ENCODE assay signal across 8 cellular contexts in genomic region chr2:111494981-111495315, GRCh38.
DNase-seq lines count a peak whose midpoint lies in the region; ATAC-seq and TF ChIP-seq lines count a peak whose summit lies in the region.
"Not testable (repeated sequence)": the region's sequence is repeated elsewhere in the genome, so short reads cannot be mapped to it uniquely, and the experiment has no call there.

No MANE protein-coding gene starts in this region.

- peaks cover 14% of the 10 kb centered on the region for H3K4me1 Mint-ChIP-seq in activated CD8-positive, alpha-beta T cell treated with anti-CD3 and anti-CD28 coated beads for 36 hours (ENCODE audit: low read depth)
- H3K4me1 Mint-ChIP-seq in dendritic cell treated with granulocyte-macrophage colony-stimulating factor and Interleukin-4, amounts not matched to agents 40 ng/mL and 50 ng/mL, for 4 days (ENCODE audit: low read depth): not testable (repeated sequence)

- H4K20me1 ChIP-seq in IMR-90 (ENCODE audit: insufficient read depth, low read length): not testable (repeated sequence)

- H3K14ac ChIP-seq in IMR-90 (replicated peaks; ENCODE audit: low read depth, low read length): peak overlapping the region; percentile 99

- peak overlapping the region; percentile 99 for H4K5ac ChIP-seq in IMR-90 (ENCODE audit: low read depth, low read length)

- H3K18ac ChIP-seq in IMR-90 (ENCODE audit: low read depth, low read length): peak overlapping the region; percentile 99

- not testable (repeated sequence) for H3K9me3 ChIP-seq in IMR-90 (ENCODE audit: control insufficient read depth, insufficient read depth, low read length)

- in situ Hi-C loops in IMR-90 (cut with MboI; ENCODE audit: low sequenced_read_pairs): loop anchor here (25.0 kb wide), 1 partner anchor 167 kb away; no protein-coding TSS in a partner anchor

- not testable (repeated sequence) for H3K9me1 ChIP-seq in IMR-90 (ENCODE audit: insufficient read depth, low read length)

- H2BK20ac ChIP-seq in IMR-90 (ENCODE audit: low read depth, low read length): not testable (repeated sequence)

- 0 out of 3 replicates have a peak overlapping the region, but pooled peaks have one; percentile 68 for H2BK15ac ChIP-seq in IMR-90 (ENCODE audit: low read depth, low read length)

- POLR2A ChIA-PET in AG04449 (lab: Yijun Ruan, JAX); IMR-90 (lab: Charles Lee; ENCODE audit: unreplicated experiment); activated CD8-positive, alpha-beta T cell treated with anti-CD3 and anti-CD28 coated beads for 36 hours (lab: Charles Lee): not testable (repeated sequence)

- peak overlapping the region; percentile 90; the same call in 1 of the 2 replicates for H3K56ac ChIP-seq in IMR-90 (ENCODE audit: extremely low read depth, insufficient read depth, low read length)

- DNase-seq in AG04449 (ENCODE audit: low read depth, low spot score); IMR-90; activated CD8-positive, alpha-beta T cell treated with anti-CD3 and anti-CD28 coated beads for 36 hours; left colon; skeletal muscle cell (ENCODE audit: low read depth): not testable (repeated sequence)

- TF ChIP-seq RAD21 in IMR-90 (IDR thresholded peaks at IDR 0.05; ENCODE audit: low read length): not testable (repeated sequence)

- H2BK5ac ChIP-seq in IMR-90 (ENCODE audit: low read depth, low read length, poor library complexity, severe bottlenecking): peak overlapping the region; percentile 98

- ATAC-seq in GM19395 (IDR thresholded peaks at IDR 0.05; ENCODE audit: unreplicated experiment): peak; percentile 65
- peak; percentile 63 for ATAC-seq in HG02852 (IDR thresholded peaks at IDR 0.05; ENCODE audit: unreplicated experiment)
- ATAC-seq in IMR-90 (ENCODE audit: low read depth): peak; percentile 37
- peak; percentile 17 for ATAC-seq in activated CD8-positive, alpha-beta T cell treated with anti-CD3 and anti-CD28 coated beads for 36 hours
- ATAC-seq in left colon: peak; percentile 96

- peak overlapping the region; percentile 94; the same call in 1 of the 2 replicates for H4K91ac ChIP-seq in IMR-90 (ENCODE audit: insufficient read depth, low read depth, low read length)

- WGBS in IMR-90 (ENCODE audit: extremely low coverage in 2 of 2, insufficient read length in 1 of 2), 2 experiments: no CpG with 5 or more reads among the region's 7 CpGs

- peak overlapping the region; percentile 97 for H3K27ac ChIP-seq in IMR-90 (ENCODE audit: insufficient read depth, low read length)

- peak overlapping the region; percentile 100 for H3K9ac ChIP-seq in IMR-90 (ENCODE audit: low read depth, low read length)

- BruUV-seq in IMR-90 (replicated peaks; lab: Mats Ljungman, UMichigan): not testable (repeated sequence)

- intact Hi-C loops in IMR-90 (cut with micrococcal nuclease): loop anchor here (10.0 kb wide), 1 partner anchor 170 kb away; no protein-coding TSS in a partner anchor
- intact Hi-C loops in activated CD8-positive, alpha-beta T cell treated with anti-CD3 and anti-CD28 coated beads for 36 hours (cut with micrococcal nuclease); dendritic cell treated with granulocyte-macrophage colony-stimulating factor and Interleukin-4, amounts not matched to agents 40 ng/mL and 50 ng/mL, for 4 days (cut with micrococcal nuclease); left colon (cut with DNase I, micrococcal nuclease): not testable (repeated sequence)

- peak overlapping the region; percentile 89 to 99; a peak in 2 of 4 replicates for H4K8ac ChIP-seq in IMR-90 (ENCODE audit: low read depth in 2 of 2, low read length in 2 of 2)

- H3K4me3 ChIP-seq in AG04449 (ENCODE audit: low read depth, low read length): peak overlapping the region; percentile 55
- peak overlapping the region; percentile 64 for H3K4me3 ChIP-seq in IMR-90 (ENCODE audit: insufficient read depth, low read depth, low read length)
- H3K4me3 ChIP-seq in skeletal muscle cell (ENCODE audit: low read depth, low read length): peak overlapping the region; percentile 46

- H3K79me1 ChIP-seq in IMR-90 (ENCODE audit: low read depth in 1 of 2, low read length in 2 of 2): not testable (repeated sequence)

- CTCF ChIA-PET in AG04449 (lab: Yijun Ruan, JAX); IMR-90 (lab: Yijun Ruan, JAX); activated CD8-positive, alpha-beta T cell treated with anti-CD3 and anti-CD28 coated beads for 36 hours (lab: Charles Lee): not testable (repeated sequence)

- H3K27ac Mint-ChIP-seq in activated CD8-positive, alpha-beta T cell treated with anti-CD3 and anti-CD28 coated beads for 36 hours: peak overlapping the region; percentile 15
- H3K27ac Mint-ChIP-seq in dendritic cell treated with granulocyte-macrophage colony-stimulating factor and Interleukin-4, amounts not matched to agents 40 ng/mL and 50 ng/mL, for 4 days: not testable (repeated sequence)

- peak overlapping the region; percentile 27 for H3K4me3 Mint-ChIP-seq in activated CD8-positive, alpha-beta T cell treated with anti-CD3 and anti-CD28 coated beads for 36 hours
- peak overlapping the region; percentile 20 for H3K4me3 Mint-ChIP-seq in dendritic cell treated with granulocyte-macrophage colony-stimulating factor and Interleukin-4, amounts not matched to agents 40 ng/mL and 50 ng/mL, for 4 days

- H3K36me3 Mint-ChIP-seq in activated CD8-positive, alpha-beta T cell treated with anti-CD3 and anti-CD28 coated beads for 36 hours (ENCODE audit: low read depth); dendritic cell treated with granulocyte-macrophage colony-stimulating factor and Interleukin-4, amounts not matched to agents 40 ng/mL and 50 ng/mL, for 4 days (ENCODE audit: low read depth): not testable (repeated sequence)

- H3K36me3 ChIP-seq in IMR-90 (ENCODE audit: control insufficient read depth, insufficient read depth, low read length): not testable (repeated sequence)

- not testable (repeated sequence) for H3K27me3 ChIP-seq in IMR-90 (ENCODE audit: control insufficient read depth, insufficient read depth, low read length)

- TF ChIP-seq CTCF in AG04449 (IDR thresholded peaks at IDR 0.05; ENCODE audit: insufficient read depth, low read length, missing control alignments); IMR-90 (conservative IDR thresholded peaks at IDR 0.05; ENCODE audit: low read depth, low read length); activated CD8-positive, alpha-beta T cell treated with anti-CD3 and anti-CD28 coated beads for 36 hours (IDR thresholded peaks at IDR 0.05): not testable (repeated sequence)

- not testable (repeated sequence) for H3K27me3 Mint-ChIP-seq in activated CD8-positive, alpha-beta T cell treated with anti-CD3 and anti-CD28 coated beads for 36 hours; dendritic cell treated with granulocyte-macrophage colony-stimulating factor and Interleukin-4, amounts not matched to agents 40 ng/mL and 50 ng/mL, for 4 days

- H2AK5ac ChIP-seq in IMR-90 (ENCODE audit: low read depth, low read length): peak overlapping the region; percentile 98; the same call in 1 of the 2 replicates

- not testable (repeated sequence) for H2AK9ac ChIP-seq in IMR-90 (replicated peaks; ENCODE audit: low read depth, low read length, poor library complexity)

- H3K23ac ChIP-seq in IMR-90 (ENCODE audit: low read depth, low read length): peak overlapping the region; percentile 99

- not testable (repeated sequence) for H2AFZ ChIP-seq in IMR-90 (replicated peaks; ENCODE audit: low read length, poor library complexity)

- not testable (repeated sequence) for H3K9me3 Mint-ChIP-seq in activated CD8-positive, alpha-beta T cell treated with anti-CD3 and anti-CD28 coated beads for 36 hours; dendritic cell treated with granulocyte-macrophage colony-stimulating factor and Interleukin-4, amounts not matched to agents 40 ng/mL and 50 ng/mL, for 4 days

- TF ChIP-seq POLR2A in IMR-90 (IDR thresholded peaks at IDR 0.05; ENCODE audit: low read depth, low read length): not testable (repeated sequence)

- H2BK120ac ChIP-seq in IMR-90 (ENCODE audit: low read depth, low read length): peak overlapping the region; percentile 96

- H3K4ac ChIP-seq in IMR-90 (ENCODE audit: low read depth, low read length): peak overlapping the region; percentile 99

- dilution Hi-C loops in IMR-90 (cut with HindIII; ENCODE audit: low sequenced_read_pairs, unreplicated experiment): not testable (repeated sequence)

- H3K4me2 ChIP-seq in IMR-90 (ENCODE audit: low read depth, low read length): peak overlapping the region; percentile 31; the same call in 1 of the 2 replicates

- peaks cover 19% of the 10 kb centered on the region for H3K4me1 ChIP-seq in IMR-90 (ENCODE audit: control insufficient read depth, insufficient read depth, low read length)

Comparison
In these comparisons a context has a peak if more than half of its experiments do, and no peak if none do; other contexts are left out.
1. ATAC-seq: peak in every context shown above with its lines; median percentile 96 in left colon; 65 in GM19395; 63 in HG02852; 37 in IMR-90; 17 in activated CD8-positive, alpha-beta T cell treated with anti-CD3 and anti-CD28 coated beads for 36 hours.